ENCODE assay signal across 14 cellular contexts in genomic region chrY:24615412-24615811, GRCh38. TPM values are rescaled to one million over a fixed set of nuclear protein-coding genes. Genes with fewer than 3 reads are reported as not detected.
"Had no signal": no experiment of that assay in that cellular context is flagged by ENCODE, and none has a peak within 500 bp of the region (broad histone marks: within the 10 kb centered on the region; RNA-seq: fewer than 3 reads in every experiment).

No MANE protein-coding gene starts in this region.

RNA-seq across cellular contexts. Expression of gene BPY2B, which starts 2.4 kb away (rescaled TPM):
- total RNA-seq: activated B cell treated with CpG ODN at 0.5 μM for 24 hours; activated CD4-positive, alpha-beta memory T cell treated with anti-CD3 and anti-CD28 coated beads for 36 hours; activated CD4-positive, alpha-beta memory T cell treated with anti-CD3 and anti-CD28 coated beads, Interleukin-2, amount 10 ng/mL, durations not matched to agents 7 days and 5 days; activated CD4-positive, alpha-beta T cell treated with anti-CD3 and anti-CD28 coated beads, Interleukin-2, amount 10 ng/mL, durations not matched to agents 24 days and 14 days; activated CD4-positive, alpha-beta T cell treated with anti-CD3 and anti-CD28 coated beads, Interleukin-2, amount 10 ng/mL, durations not matched to agents 7 days and 5 days; activated CD8-positive, alpha-beta memory T cell treated with anti-CD3 and anti-CD28 coated beads for 36 hours; activated CD8-positive, alpha-beta memory T cell treated with anti-CD3 and anti-CD28 coated beads, Interleukin-2, amount 10 ng/mL, durations not matched to agents 7 days and 5 days; activated CD8-positive, alpha-beta T cell treated with anti-CD3 and anti-CD28 coated beads for 36 hours; activated CD8-positive, alpha-beta T cell treated with anti-CD3 and anti-CD28 coated beads, Interleukin-2, amount 10 ng/mL, durations not matched to agents 7 days and 5 days; T-cell; T-helper 1 cell treated with Interleukin-12 subunit alpha and Interleukin-12 subunit beta and Interleukin-4 antibody, amounts not matched to agents 30 ng/mL and 1 ng/mL, for 36 hours; T-helper 17 cell; T-helper 2 cell treated with Interferon-gamma antibody and Interleukin-4, amounts not matched to agents 100 ng/mL and 5 ng/mL, for 36 hours; WTC11 had no signal
